Comparison of ENCODE assay signal across 8 cellular contexts in the genomic region with DNA sequence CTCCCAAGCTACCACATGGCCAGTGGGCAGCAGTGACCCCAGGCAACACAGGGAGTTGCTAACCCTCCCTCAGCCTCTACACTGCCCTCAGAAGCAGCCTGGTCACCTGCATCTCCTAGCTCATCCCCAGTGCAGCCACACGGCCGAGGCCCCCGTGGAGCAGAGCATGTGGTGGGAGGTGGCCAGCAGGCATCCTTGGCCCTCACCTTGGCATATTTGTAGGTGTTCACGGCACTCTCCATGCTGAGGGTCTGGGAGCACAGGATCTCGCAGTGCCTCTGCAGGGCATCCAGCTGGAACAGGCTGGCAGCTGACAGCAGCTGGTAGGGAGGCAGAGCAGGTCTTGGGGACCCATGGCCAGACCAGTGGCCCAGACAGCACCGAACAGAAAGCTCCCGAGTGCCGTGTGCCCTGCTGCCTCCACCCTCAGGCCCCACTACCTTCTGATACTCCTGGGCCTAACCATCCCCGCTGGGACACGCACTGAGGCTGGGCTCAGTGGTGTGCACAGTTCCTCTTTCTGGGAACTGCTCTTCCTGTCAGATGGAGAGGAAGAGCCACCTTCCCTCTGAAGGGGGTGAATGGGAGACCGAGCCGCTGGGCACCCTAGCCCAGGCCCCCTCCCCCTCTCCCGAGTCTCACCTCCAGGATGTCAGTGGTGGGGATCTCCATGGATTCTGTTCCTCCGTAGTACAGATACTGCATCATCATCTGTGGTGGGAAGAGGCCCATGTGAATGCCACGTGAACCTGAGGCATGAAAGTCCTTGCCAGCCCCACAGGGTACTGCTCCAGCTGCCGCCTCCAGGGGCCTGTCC. TPM values are rescaled to one million over a fixed set of nuclear protein-coding genes. Genes with fewer than 3 reads are reported as not detected.
DNase-seq lines count a peak whose midpoint lies in the region; ATAC-seq and TF ChIP-seq lines count a peak whose summit lies in the region.

No MANE protein-coding gene starts in this region.

- H4K20me1 ChIP-seq in Karpas-422 (ENCODE audit: insufficient read depth, low read depth, low read length): no peaks in the 10 kb centered on the region

- H3K9me3 ChIP-seq in Karpas-422 (ENCODE audit: low read length) (no peaks in the 10 kb centered on the region), right atrium auricular region (no peaks in the 10 kb centered on the region)

- H3K27ac ChIP-seq in Karpas-422 (ENCODE audit: low read length) (peak overlapping the region; percentile 19; the same call in 1 of the 2 replicates), right atrium auricular region (no peak overlapping the region)

- intact Hi-C loops in left cardiac atrium (cut with DNase I): no loop called here

- H3K36me3 ChIP-seq in Karpas-422 (ENCODE audit: insufficient read depth, low read length) (peaks cover 3% of the 10 kb centered on the region; the same call in 1 of the 2 replicates), right atrium auricular region (peaks cover 85% of the 10 kb centered on the region)

- H3K4me1 ChIP-seq in Karpas-422 (ENCODE audit: low read length): peaks cover 36% of the 10 kb centered on the region
- no peaks in the 10 kb centered on the region for H3K4me1 ChIP-seq in right atrium auricular region

- H3K27me3 ChIP-seq in Karpas-422 (ENCODE audit: low read length) (no peaks in the 10 kb centered on the region), right atrium auricular region (no peaks in the 10 kb centered on the region)

- DNase-seq in Karpas-422 (peak; percentile 72), medulla oblongata (ENCODE audit: extremely low spot score) (peak; percentile 27), right atrium auricular region (ENCODE audit: low spot score) (no peak), left cardiac atrium (no peak), T-helper 1 cell (no peak), NCI-H128 (lab: John Stamatoyannopoulos, UW; ENCODE audit: unreplicated experiment) (no peak)

- ATAC-seq in GM18498 (IDR thresholded peaks at IDR 0.05; ENCODE audit: unreplicated experiment) (peak; percentile 76), GM21619 (IDR thresholded peaks at IDR 0.05; ENCODE audit: unreplicated experiment) (peak; percentile 79), left cardiac atrium (no peak)

- no peaks in the 10 kb centered on the region for H3K9me2 ChIP-seq in Karpas-422 (replicated peaks; ENCODE audit: insufficient read depth, low read length)

- H3K9ac ChIP-seq in Karpas-422 (ENCODE audit: low read length): peak overlapping the region; percentile 27; the same call in 1 of the 2 replicates

- peak overlapping the region; percentile 18 for H3K4me2 ChIP-seq in Karpas-422 (ENCODE audit: low read depth, low read length, poor library complexity, severe bottlenecking)

- no peak overlapping the region; the same call in 1 of the 2 replicates for H3K4me3 ChIP-seq in Karpas-422 (ENCODE audit: low read length)
- H3K4me3 ChIP-seq in right atrium auricular region: no peak overlapping the region

- TF ChIP-seq CTCF in right atrium auricular region (IDR thresholded peaks at IDR 0.05): no peak

- H3K79me2 ChIP-seq in Karpas-422 (ENCODE audit: low read length): no peaks in the 10 kb centered on the region

- no peak overlapping the region for H2AFZ ChIP-seq in Karpas-422 (ENCODE audit: low read length)

RNA-seq across cellular contexts. Expression of a gene that starts 48.8 kb away (rescaled TPM):
- 45.0 and 61.0 TPM in 2 replicates for total RNA-seq in Karpas-422 (2014; rRNA removed; shearing (Covaris generic); ENCODE audit: low replicate concordance)
- 10 to 100 TPM; 13.3 to 16.0 TPM for total RNA-seq in right atrium auricular region
- 10 to 100 TPM; 20.1 to 29.0 TPM for total RNA-seq in left cardiac atrium

Comparison
In these comparisons a context has a peak if more than half of its experiments do, and no peak if none do; other contexts are left out.
1. ATAC-seq: peak in GM18498 (single experiment) and GM21619 (single experiment); none in left cardiac atrium (0 of 2).
2. DNase-seq: peak in Karpas-422 (single experiment) and medulla oblongata (single experiment); none in right atrium auricular region (single experiment), left cardiac atrium (single experiment), T-helper 1 cell (0 of 5) and NCI-H128 (single experiment).